In genomic region chr9:93326056-93326455, GRCh38 we compare ENCODE assay signal across 16 cellular contexts.
"Had no signal": no experiment of that assay in that cellular context is flagged by ENCODE, and none has a peak within 500 bp of the region (broad histone marks: within the 10 kb centered on the region; RNA-seq: fewer than 3 reads in every experiment).

No MANE protein-coding gene starts in this region.

- H3K9me3 ChIP-seq: body of pancreas, sigmoid colon, testis, upper lobe of right lung had no signal

- H3K4me1 ChIP-seq: body of pancreas, sigmoid colon, testis, upper lobe of right lung had no signal

- H3K36me3 ChIP-seq: sigmoid colon, upper lobe of right lung had no signal

- H3K4me3 ChIP-seq: body of pancreas, sigmoid colon, testis, upper lobe of right lung had no signal

- ATAC-seq: activated naive CD4-positive, alpha-beta T cell treated with anti-CD3 and anti-CD28 coated beads, Interleukin-2, amount 50 U/mL, for 72 hours; activated T-cell treated with anti-CD3 and anti-CD28 coated beads, Interleukin-2, amount 50 U/mL, for 4 hours; body of pancreas; natural killer cell treated with Interleukin-12 subunit alpha and Interleukin-12 subunit beta and Interleukin-15 and Interleukin-18, amount 100 ng/mL, for 72 hours; T-helper 17 cell; upper lobe of right lung had no signal

- DNase-seq: activated effector memory CD4-positive, alpha-beta T cell treated with anti-CD3 and anti-CD28 coated beads, Interleukin-2, amount 50 U/mL, for 16 hours; activated T-cell treated with anti-CD3 and anti-CD28 coated beads, Interleukin-2, amount 50 U/mL, for 4 hours; amniotic stem cell; body of pancreas; effector memory CD4-positive, alpha-beta T cell; erythroblast; glutamatergic neuron; immature natural killer cell; occipital lobe; sigmoid colon; stimulated activated CD4-positive, alpha-beta T cell treated with anti-CD3 and anti-CD28 coated beads, Interleukin-12 subunit alpha, Interleukin-12 subunit beta, amount 100 ng/mL, for 4 hours; T-helper 17 cell; testis had no signal

- H3K27me3 ChIP-seq: body of pancreas, sigmoid colon, testis, upper lobe of right lung had no signal
